ENCODE assay signal across 2 cellular contexts in the genomic region with DNA sequence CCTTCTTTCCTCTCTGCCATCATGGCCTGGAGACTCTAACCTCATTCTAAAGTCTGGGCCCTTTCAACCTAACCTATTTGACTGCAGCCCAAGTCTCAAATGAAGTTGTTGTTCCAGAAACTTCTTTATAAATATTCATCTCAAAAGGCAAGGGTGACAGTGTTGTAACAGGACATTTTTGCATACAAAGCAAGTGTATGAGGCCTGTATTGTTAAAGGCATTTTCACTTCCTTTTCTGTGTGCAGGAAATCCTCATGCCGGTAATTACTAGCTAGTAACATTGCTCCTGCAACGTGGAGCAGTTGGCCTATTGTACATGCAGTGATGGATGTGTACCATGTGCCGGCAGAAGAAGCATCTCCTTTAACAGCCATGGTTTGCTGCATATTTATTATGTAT.
A peak's percentile ranks its signal among the peaks of the same experiment; 100 is the strongest.
TF ChIP-seq lines count a peak whose summit lies in the region.

No MANE protein-coding gene starts in this region.

TF ChIP-seq in GM12878, 131 proteins besides CTCF, POLR2A, EP300 and RAD21 (continued from another document and continues in another):
- TF ChIP-seq ZBTB40 (IDR thresholded peaks at IDR 0.05; ENCODE audit: borderline replicate concordance) (no peak), RBBP5 (conservative IDR thresholded peaks at IDR 0.05) (no peak), SPI1 (IDR thresholded peaks at IDR 0.05; ENCODE audit: borderline replicate concordance, insufficient read depth, low read depth, low read length) (peak; percentile 84), PAX8 (IDR thresholded peaks at IDR 0.05) (no peak), RUNX3 (IDR thresholded peaks at IDR 0.05; ENCODE audit: low read length) (peak; percentile 24; the same call in 1 of the 2 replicates), MEF2A (IDR thresholded peaks at IDR 0.05; ENCODE audit: insufficient read depth, low read depth, low read length) (no peak), ZBED1 (IDR thresholded peaks at IDR 0.05; ENCODE audit: borderline replicate concordance) (no peak), KDM1A (IDR thresholded peaks at IDR 0.05; ENCODE audit: borderline replicate concordance) (no peak), PAX5 (IDR thresholded peaks at IDR 0.05; ENCODE audit: borderline replicate concordance, low read depth, low read length) (no peak), ETV6 (conservative IDR thresholded peaks at IDR 0.05 in 1 of 2, IDR thresholded peaks at IDR 0.05 in 1 of 2; ENCODE audit: borderline replicate concordance in 1 of 2, low read depth in 1 of 2) (peak in 1 of 2 experiments; percentile 50; a peak in 2 of 4 replicates), IRF4 (IDR thresholded peaks at IDR 0.05; ENCODE audit: low read depth, low read length) (0 out of 2 replicates have a peak, but pooled peaks have one; percentile 27), IKZF2 (IDR thresholded peaks at IDR 0.05) (peak in 1 of 2 experiments; percentile 32; a peak in 1 of 4 replicates), JUNB (IDR thresholded peaks at IDR 0.05) (no peak), YY1 (IDR thresholded peaks at IDR 0.05; ENCODE audit: low read depth, low read length) (no peak), LARP7 (IDR thresholded peaks at IDR 0.05) (no peak), SIX5 (IDR thresholded peaks at IDR 0.05; ENCODE audit: low read depth, low read length, severe bottlenecking) (no peak), EED (IDR thresholded peaks at IDR 0.05; ENCODE audit: low read depth) (no peak), TCF3 (IDR thresholded peaks at IDR 0.05; ENCODE audit: borderline replicate concordance, insufficient read depth, low read depth, low read length) (no peak), HDAC6 (IDR thresholded peaks at IDR 0.05; ENCODE audit: unreplicated experiment) (no peak), RFX5 (IDR thresholded peaks at IDR 0.05; ENCODE audit: low read depth, low read length) (no peak), MTA2 (IDR thresholded peaks at IDR 0.05; ENCODE audit: low read depth) (0 out of 2 replicates have a peak, but pooled peaks have one; percentile 14), ZNF217 (IDR thresholded peaks at IDR 0.05) (no peak; the same call in 1 of the 2 replicates)
- TF ChIP-seq, protein P1, sequence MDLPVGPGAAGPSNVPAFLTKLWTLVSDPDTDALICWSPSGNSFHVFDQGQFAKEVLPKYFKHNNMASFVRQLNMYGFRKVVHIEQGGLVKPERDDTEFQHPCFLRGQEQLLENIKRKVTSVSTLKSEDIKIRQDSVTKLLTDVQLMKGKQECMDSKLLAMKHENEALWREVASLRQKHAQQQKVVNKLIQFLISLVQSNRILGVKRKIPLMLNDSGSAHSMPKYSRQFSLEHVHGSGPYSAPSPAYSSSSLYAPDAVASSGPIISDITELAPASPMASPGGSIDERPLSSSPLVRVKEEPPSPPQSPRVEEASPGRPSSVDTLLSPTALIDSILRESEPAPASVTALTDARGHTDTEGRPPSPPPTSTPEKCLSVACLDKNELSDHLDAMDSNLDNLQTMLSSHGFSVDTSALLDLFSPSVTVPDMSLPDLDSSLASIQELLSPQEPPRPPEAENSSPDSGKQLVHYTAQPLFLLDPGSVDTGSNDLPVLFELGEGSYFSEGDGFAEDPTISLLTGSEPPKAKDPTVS (IDR thresholded peaks at IDR 0.05; ENCODE audit: low read depth, low read length): peak; percentile 64; the same call in 1 of the 2 replicates
- TF ChIP-seq, protein P2, sequence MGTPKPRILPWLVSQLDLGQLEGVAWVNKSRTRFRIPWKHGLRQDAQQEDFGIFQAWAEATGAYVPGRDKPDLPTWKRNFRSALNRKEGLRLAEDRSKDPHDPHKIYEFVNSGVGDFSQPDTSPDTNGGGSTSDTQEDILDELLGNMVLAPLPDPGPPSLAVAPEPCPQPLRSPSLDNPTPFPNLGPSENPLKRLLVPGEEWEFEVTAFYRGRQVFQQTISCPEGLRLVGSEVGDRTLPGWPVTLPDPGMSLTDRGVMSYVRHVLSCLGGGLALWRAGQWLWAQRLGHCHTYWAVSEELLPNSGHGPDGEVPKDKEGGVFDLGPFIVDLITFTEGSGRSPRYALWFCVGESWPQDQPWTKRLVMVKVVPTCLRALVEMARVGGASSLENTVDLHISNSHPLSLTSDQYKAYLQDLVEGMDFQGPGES (IDR thresholded peaks at IDR 0.05): no peak
- TF ChIP-seq, protein P3, sequence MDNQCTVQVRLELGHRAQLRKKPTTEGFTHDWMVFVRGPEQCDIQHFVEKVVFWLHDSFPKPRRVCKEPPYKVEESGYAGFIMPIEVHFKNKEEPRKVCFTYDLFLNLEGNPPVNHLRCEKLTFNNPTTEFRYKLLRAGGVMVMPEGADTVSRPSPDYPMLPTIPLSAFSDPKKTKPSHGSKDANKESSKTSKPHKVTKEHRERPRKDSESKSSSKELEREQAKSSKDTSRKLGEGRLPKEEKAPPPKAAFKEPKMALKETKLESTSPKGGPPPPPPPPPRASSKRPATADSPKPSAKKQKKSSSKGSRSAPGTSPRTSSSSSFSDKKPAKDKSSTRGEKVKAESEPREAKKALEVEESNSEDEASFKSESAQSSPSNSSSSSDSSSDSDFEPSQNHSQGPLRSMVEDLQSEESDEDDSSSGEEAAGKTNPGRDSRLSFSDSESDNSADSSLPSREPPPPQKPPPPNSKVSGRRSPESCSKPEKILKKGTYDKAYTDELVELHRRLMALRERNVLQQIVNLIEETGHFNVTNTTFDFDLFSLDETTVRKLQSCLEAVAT (IDR thresholded peaks at IDR 0.05): no peak

TF ChIP-seq in GM23338, 12 proteins besides CTCF, POLR2A, EP300 and RAD21 (continued from another document):
- TF ChIP-seq POLR2AphosphoS5 (IDR thresholded peaks at IDR 0.05; ENCODE audit: low read depth): no peak
- no peak for TF ChIP-seq ZNF462 (CRISPR knock-in tag; IDR thresholded peaks at IDR 0.05)
